8 cellular contexts compared by ENCODE assay signal in genomic region chr1:161305872-161306519, GRCh38. TPM values are rescaled to one million over a fixed set of nuclear protein-coding genes. Genes with fewer than 3 reads are reported as not detected.
DNase-seq lines count a peak whose midpoint lies in the region; ATAC-seq and TF ChIP-seq lines count a peak whose summit lies in the region.

No MANE protein-coding gene starts in this region.

- peak overlapping the region; percentile 98 for H3K4me3 Mint-ChIP-seq in T-helper 2 cell treated with Interferon-gamma antibody and Interleukin-4, amounts not matched to agents 5 μg/mL and 100 μg/mL, for 36 hours

- peaks cover 0 to 18% (median 6%) of the 10 kb centered on the region in 11 experiments; a peak in 9 of 22 replicates for H3K36me3 ChIP-seq in BLaER1 treated with 17β-estradiol and CSF1 and Interleukin-3, amounts not matched to agents 10 nM and 100 nM
- no peaks in the 10 kb centered on the region for H3K36me3 ChIP-seq in MM.1S (replicated peaks; ENCODE audit: insufficient read depth, low read length)
- H3K36me3 ChIP-seq in gastrocnemius medialis, result no peaks in the 10 kb centered on the region

- H3K79me2 ChIP-seq in MM.1S (ENCODE audit: low read length), result 0 out of 2 replicates have a peak, but pooled peaks cover 3% of the 10 kb centered on the region

- H4K20me1 ChIP-seq in BLaER1 treated with 17β-estradiol and CSF1 and Interleukin-3, amounts not matched to agents 10 nM and 100 nM, result peaks cover 0 to 7% (median 0%) of the 10 kb centered on the region in 11 experiments; a peak in 5 of 22 replicates
- H4K20me1 ChIP-seq in MM.1S (ENCODE audit: insufficient read depth, low read length), result no peaks in the 10 kb centered on the region

- peak; percentile 68 for ATAC-seq in GM21360 (IDR thresholded peaks at IDR 0.05; ENCODE audit: unreplicated experiment)
- peak in 1 of 2 donors; percentile 57 for ATAC-seq in gastrocnemius medialis

- peak overlapping the region; percentile 87 to 100 (median 96) for H3K4me2 ChIP-seq in BLaER1 treated with 17β-estradiol and CSF1 and Interleukin-3, amounts not matched to agents 10 nM and 100 nM
- H3K4me2 ChIP-seq in MM.1S (ENCODE audit: low read depth, low read length), result peak overlapping the region; percentile 44

- no peaks in the 10 kb centered on the region for H3K9me3 Mint-ChIP-seq in T-helper 2 cell treated with Interferon-gamma antibody and Interleukin-4, amounts not matched to agents 5 μg/mL and 100 μg/mL, for 36 hours

- in situ Hi-C loops in astrocyte of the cerebellum (cut with HindIII; ENCODE audit: low sequenced_read_pairs) (no loop called here), gastrocnemius medialis (cut with MboI; ENCODE audit: low sequenced_read_pairs in 4 of 4) (no loop called here)

- H3K4me1 ChIP-seq in BLaER1 treated with 17β-estradiol and CSF1 and Interleukin-3, amounts not matched to agents 10 nM and 100 nM, result peaks cover 50 to 70% (median 59%) of the 10 kb centered on the region in 10 experiments
- H3K4me1 ChIP-seq in MM.1S (ENCODE audit: low read length) (0 out of 2 replicates have a peak, but pooled peaks cover 3% of the 10 kb centered on the region), gastrocnemius medialis (no peaks in the 10 kb centered on the region)

- peak overlapping the region; percentile 60 to 93 (median 91) for H3K27ac ChIP-seq in BLaER1 treated with 17β-estradiol and CSF1 and Interleukin-3, amounts not matched to agents 10 nM and 100 nM
- H3K27ac ChIP-seq in MM.1S (ENCODE audit: low read length), result no peak overlapping the region
- H3K27ac ChIP-seq in gastrocnemius medialis, result peak overlapping the region; percentile 7 to 61 (median 34)

- intact Hi-C loops in gastrocnemius medialis (cut with DNase I; ENCODE audit: low total_unique reads), result no loop called here

- peaks cover 8% of the 10 kb centered on the region for H3K27me3 Mint-ChIP-seq in T-helper 2 cell treated with Interferon-gamma antibody and Interleukin-4, amounts not matched to agents 5 μg/mL and 100 μg/mL, for 36 hours (ENCODE audit: low read depth)

- TF ChIP-seq CTCF in MM.1S (IDR thresholded peaks at IDR 0.05; ENCODE audit: low read length), result peak; percentile 55
- TF ChIP-seq CTCF in astrocyte of the cerebellum (IDR thresholded peaks at IDR 0.05; ENCODE audit: low read depth, low read length, missing control alignments), result peak; percentile 27
- no peak for TF ChIP-seq CTCF in gastrocnemius medialis (IDR thresholded peaks at IDR 0.05 in 4 of 5, conservative IDR thresholded peaks at IDR 0.05 in 1 of 5)

- no peaks in the 10 kb centered on the region for H3K27me3 ChIP-seq in BLaER1 treated with 17β-estradiol and CSF1 and Interleukin-3, amounts not matched to agents 10 nM and 100 nM
- H3K27me3 ChIP-seq in MM.1S (replicated peaks; ENCODE audit: insufficient read depth, low read length) (no peaks in the 10 kb centered on the region), gastrocnemius medialis (peaks cover 0 to 12% (median 3%) of the 10 kb centered on the region in 3 donors)

- peaks cover 4% of the 10 kb centered on the region for H3K36me3 Mint-ChIP-seq in T-helper 2 cell treated with Interferon-gamma antibody and Interleukin-4, amounts not matched to agents 5 μg/mL and 100 μg/mL, for 36 hours (ENCODE audit: low read depth)

- peak overlapping the region; percentile 80 to 91 (median 87) for H3K9ac ChIP-seq in BLaER1 treated with 17β-estradiol and CSF1 and Interleukin-3, amounts not matched to agents 10 nM and 100 nM
- peak overlapping the region; percentile 23; the same call in 1 of the 2 replicates for H3K9ac ChIP-seq in MM.1S (ENCODE audit: low read length)

- peaks cover 27% of the 10 kb centered on the region for H3K4me1 Mint-ChIP-seq in T-helper 2 cell treated with Interferon-gamma antibody and Interleukin-4, amounts not matched to agents 5 μg/mL and 100 μg/mL, for 36 hours (ENCODE audit: low read depth)

- H3F3A ChIP-seq in MM.1S (ENCODE audit: insufficient read depth, low read length), result no peaks in the 10 kb centered on the region

- DNase-seq in MM.1S, result peak; percentile 77
- DNase-seq in T-helper 2 cell treated with Interferon-gamma antibody and Interleukin-4, amounts not matched to agents 5 μg/mL and 100 μg/mL, for 36 hours (ENCODE audit: low spot score), result peak; percentile 73
- DNase-seq in astrocyte of the cerebellum (ENCODE audit: low read depth), result no peak
- DNase-seq in gastrocnemius medialis, result peak; percentile 39 to 54
- DNase-seq in DMS 273 (lab: John Stamatoyannopoulos, UW; ENCODE audit: unreplicated experiment), result no peak

- H3K9me2 ChIP-seq in MM.1S (replicated peaks; ENCODE audit: insufficient read depth, low read length), result no peaks in the 10 kb centered on the region

- H3K9me3 ChIP-seq in BLaER1 treated with 17β-estradiol and CSF1 and Interleukin-3, amounts not matched to agents 10 nM and 100 nM (replicated peaks in 1 of 11), result no peaks in the 10 kb centered on the region
- H3K9me3 ChIP-seq in MM.1S (replicated peaks; ENCODE audit: insufficient read depth, low read length), result no peaks in the 10 kb centered on the region
- no peaks in the 10 kb centered on the region for H3K9me3 ChIP-seq in gastrocnemius medialis

- TF ChIP-seq POLR2A in gastrocnemius medialis (IDR thresholded peaks at IDR 0.05), result peak in 1 of 2 donors; percentile 50

- H2AFZ ChIP-seq in MM.1S (ENCODE audit: low read length), result peak overlapping the region; percentile 71

- peak overlapping the region; percentile 95 for H3K27ac Mint-ChIP-seq in T-helper 2 cell treated with Interferon-gamma antibody and Interleukin-4, amounts not matched to agents 5 μg/mL and 100 μg/mL, for 36 hours

- H3K4me3 ChIP-seq in BLaER1 treated with 17β-estradiol and CSF1 and Interleukin-3, amounts not matched to agents 10 nM and 100 nM, result peak overlapping the region; percentile 55 to 82 (median 74)
- H3K4me3 ChIP-seq in MM.1S (ENCODE audit: low read length), result peak overlapping the region; percentile 60
- H3K4me3 ChIP-seq in astrocyte of the cerebellum (ENCODE audit: low read depth, low read length), result peak overlapping the region; percentile 64
- H3K4me3 ChIP-seq in iPS-11a (ENCODE audit: low read depth, low read length), result peak overlapping the region; percentile 96
- H3K4me3 ChIP-seq in gastrocnemius medialis, result peak overlapping the region; percentile 51 to 62 (median 59)

RNA-seq across cellular contexts. Expression of gene MPZ, which starts 3.8 kb away (rescaled TPM):
- 1 to 10 TPM in 3 of 4 donors, under 1 TPM in 1; 0.61 to 3.4 (median 2.1) TPM for total RNA-seq in gastrocnemius medialis

RNA-seq across cellular contexts. Expression of gene SDHC, which starts 8.2 kb away (rescaled TPM):
- total RNA-seq in gastrocnemius medialis, result 100 to 1,000 TPM in 1 of 4 donors, 10 to 100 TPM in 3; 47.5 to 112 (median 63.8) TPM

RNA-seq across cellular contexts. Expression of gene PCP4L1, which starts 47.5 kb away (rescaled TPM):
- total RNA-seq in gastrocnemius medialis, result not detected

Comparison
In these comparisons a context has a peak if more than half of its experiments do, and no peak if none do; other contexts are left out.
1. DNase-seq: peak in MM.1S (single experiment), T-helper 2 cell treated with Interferon-gamma antibody and Interleukin-4, amounts not matched to agents 5 μg/mL and 100 μg/mL, for 36 hours (single experiment) and gastrocnemius medialis (2 of 2); none in astrocyte of the cerebellum (single experiment) and DMS 273 (single experiment).
2. CTCF ChIP-seq: peak in MM.1S (single experiment) and astrocyte of the cerebellum (single experiment); none in gastrocnemius medialis (0 of 5).
3. Peak in every context shown above with its lines, with median percentiles within 50 percentile points of each other: H3K4me3 ChIP-seq.